ENCODE assay signal across 1 cellular context in genomic region chr18:14189858-14190257, GRCh38.
TF ChIP-seq lines count a peak whose summit lies in the region.

No MANE protein-coding gene starts in this region.

TF ChIP-seq in GM23338, 12 proteins besides CTCF, POLR2A, EP300 and RAD21 (continued from another document):
- no peak for TF ChIP-seq EZH2phosphoT487 (IDR thresholded peaks at IDR 0.05; ENCODE audit: unreplicated experiment)
- no peak for TF ChIP-seq ETS1 (IDR thresholded peaks at IDR 0.05)
- TF ChIP-seq ZNF114 (CRISPR knock-in tag; IDR thresholded peaks at IDR 0.05) = no peak
